Comparison of ENCODE assay signal across 8 cellular contexts in genomic region chr15:84784262-84784661, GRCh38.
"Had no signal": no experiment of that assay in that cellular context is flagged by ENCODE, and none has a peak within 500 bp of the region (broad histone marks: within the 10 kb centered on the region; RNA-seq: fewer than 3 reads in every experiment).

No MANE protein-coding gene starts in this region.

- H3K4me3 Mint-ChIP-seq: T-helper 2 cell treated with Interferon-gamma antibody and Interleukin-4, amounts not matched to agents 5 μg/mL and 100 μg/mL, for 36 hours had no signal

- DNase-seq: activated CD4-positive, alpha-beta T cell treated with anti-CD3 and anti-CD28 coated beads, Interleukin-2, amount 50 U/mL, for 1 hour; activated naive CD4-positive, alpha-beta T cell; heart right ventricle; lower lobe of right lung; stimulated activated CD4-positive, alpha-beta T cell treated with anti-CD3 and anti-CD28 coated beads, Interleukin-15, amount 100 ng/mL, for 24 hours; stimulated activated naive CD4-positive, alpha-beta T cell treated with Interleukin-2 at 50 U/mL for 16 hours had no signal

- H3K27ac Mint-ChIP-seq: T-helper 2 cell treated with Interferon-gamma antibody and Interleukin-4, amounts not matched to agents 5 μg/mL and 100 μg/mL, for 36 hours had no signal

- ATAC-seq: gastroesophageal sphincter had no signal

- H3K9me3 Mint-ChIP-seq: T-helper 2 cell treated with Interferon-gamma antibody and Interleukin-4, amounts not matched to agents 5 μg/mL and 100 μg/mL, for 36 hours had no signal
